23 cellular contexts compared by ENCODE assay signal in genomic region chr5:160805376-160805775, GRCh38. TPM values are rescaled to one million over a fixed set of nuclear protein-coding genes. Genes with fewer than 3 reads are reported as not detected.
"Had no signal": no experiment of that assay in that cellular context is flagged by ENCODE, and none has a peak within 500 bp of the region (broad histone marks: within the 10 kb centered on the region; RNA-seq: fewer than 3 reads in every experiment).

No MANE protein-coding gene starts in this region.

- H3K36me3 ChIP-seq: SJSA1 had no signal

- H3K4me1 ChIP-seq: SJSA1 had no signal

- DNase-seq: IMR-90, Karpas-422, KG1, MM.1S, NCI-H1105, NCI-H1436, NCI-H187, NCI-H2029, NCI-H2081 treated with DMSO at 0.1 percent for 48 hours, NCI-H2171, NCI-H226, NCI-H446, NCI-H510A, NCI-H524 treated with DMSO at 0.1 percent for 48 hours, NCI-H69, NCI-H774, Right ventricle myocardium superior, RPMI8226, SIG-M5 had no signal

- ATAC-seq: HepG2 had no signal

- H3K27ac ChIP-seq: SJSA1, SK-N-MC had no signal

- H3K27me3 ChIP-seq: SJSA1 had no signal

- H3K4me3 ChIP-seq: SJSA1, SK-N-MC had no signal

- H3K9me3 ChIP-seq: SJSA1 had no signal

RNA-seq across cellular contexts. Expression of gene ATP10B, which starts 46.6 kb away (rescaled TPM):
- total RNA-seq: HepG2, HT1080, IMR-90, Right ventricle myocardium superior, SJSA1 had no signal
- polyA plus RNA-seq: HepG2, IMR-90 had no signal
